1 cellular context compared by ENCODE assay signal in the genomic region with DNA sequence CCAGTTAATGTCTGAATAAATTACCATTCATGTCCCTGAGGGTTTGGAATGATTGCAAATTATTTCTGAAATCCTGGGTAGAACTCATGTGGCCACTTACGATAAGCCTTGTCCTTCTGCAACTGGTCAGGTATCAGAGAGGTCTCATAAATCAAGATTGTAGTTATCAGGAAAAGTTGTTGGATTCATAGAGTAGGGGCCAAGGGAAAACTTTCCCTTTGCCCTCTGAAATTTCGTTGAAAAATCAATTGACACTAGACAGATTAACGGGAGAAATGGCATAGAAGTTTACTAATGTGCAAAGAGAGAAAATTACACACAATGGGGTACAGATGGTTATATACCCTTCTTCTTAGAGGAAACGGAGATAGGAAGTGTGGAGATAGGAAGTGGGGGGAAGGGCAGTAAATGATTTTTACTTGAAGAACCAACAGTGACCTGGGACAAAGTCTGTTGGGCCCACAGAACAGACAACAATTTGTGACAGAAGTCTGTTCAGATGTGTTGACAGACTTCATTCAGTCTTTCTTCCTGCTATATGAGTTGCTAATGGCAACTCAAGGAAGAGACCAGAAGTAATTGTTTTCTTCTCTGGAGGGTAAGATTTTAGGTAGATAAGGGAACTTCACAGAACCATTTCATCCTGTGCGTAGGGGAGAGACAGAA.
A peak's percentile ranks its signal among the peaks of the same experiment; 100 is the strongest.
TF ChIP-seq lines count a peak whose summit lies in the region.

No MANE protein-coding gene starts in this region.

TF ChIP-seq in HepG2, 621 proteins besides CTCF, POLR2A, EP300 and RAD21 (continued from another document and continues in another):
- TF ChIP-seq PLSCR1 (CRISPR knock-in tag; IDR thresholded peaks at IDR 0.05; ENCODE audit: borderline replicate concordance) (no peak), ERF (CRISPR knock-in tag; IDR thresholded peaks at IDR 0.05) (no peak), RFX5 (IDR thresholded peaks at IDR 0.05; ENCODE audit: low read depth, low read length) (no peak), HOXD1 (CRISPR knock-in tag; IDR thresholded peaks at IDR 0.05) (no peak), PHF5A (CRISPR knock-in tag; IDR thresholded peaks at IDR 0.05; ENCODE audit: low read depth, unreplicated experiment) (no peak), GPN1 (CRISPR knock-in tag; IDR thresholded peaks at IDR 0.05; ENCODE audit: borderline replicate concordance) (no peak), XBP1 (CRISPR knock-in tag; IDR thresholded peaks at IDR 0.05) (no peak), ZNF790 (CRISPR knock-in tag; IDR thresholded peaks at IDR 0.05; ENCODE audit: borderline replicate concordance) (no peak), RFX1 (IDR thresholded peaks at IDR 0.05) (0 out of 2 replicates have a peak, but pooled peaks have one; percentile 17), XRCC5 (optimal IDR thresholded peaks at IDR 0.05; ENCODE audit: low read length) (no peak), ZFP41 (CRISPR knock-in tag; IDR thresholded peaks at IDR 0.05; ENCODE audit: borderline replicate concordance) (no peak), ZNF281 (CRISPR knock-in tag; IDR thresholded peaks at IDR 0.05; ENCODE audit: borderline replicate concordance) (peak; percentile 59; the same call in 1 of the 2 replicates), E2F5 (CRISPR knock-in tag; conservative IDR thresholded peaks at IDR 0.05) (no peak), SNAPC2 (CRISPR knock-in tag; IDR thresholded peaks at IDR 0.05) (no peak), ZNF75D (CRISPR knock-in tag; IDR thresholded peaks at IDR 0.05; ENCODE audit: borderline replicate concordance) (no peak), MED1 (CRISPR knock-in tag; IDR thresholded peaks at IDR 0.05) (no peak), REPIN1 (CRISPR knock-in tag; IDR thresholded peaks at IDR 0.05; ENCODE audit: borderline replicate concordance, low read depth) (no peak), ZKSCAN1 (IDR thresholded peaks at IDR 0.05; ENCODE audit: low read length) (no peak), SRSF9 (IDR thresholded peaks at IDR 0.05; ENCODE audit: borderline replicate concordance, insufficient read depth, low read depth, low read length, poor library complexity, severe bottlenecking) (no peak), ZNF788 (CRISPR knock-in tag; IDR thresholded peaks at IDR 0.05; ENCODE audit: borderline replicate concordance) (no peak), ZNF839 (CRISPR knock-in tag; IDR thresholded peaks at IDR 0.05; ENCODE audit: borderline replicate concordance) (no peak), ZNF749 (CRISPR knock-in tag; IDR thresholded peaks at IDR 0.05; ENCODE audit: borderline replicate concordance) (no peak), NFIC (IDR thresholded peaks at IDR 0.05; ENCODE audit: low read length) (peak; percentile 63; the same call in 1 of the 2 replicates), ASH2L (IDR thresholded peaks at IDR 0.05; ENCODE audit: insufficient read length, low read depth, low read length) (peak; percentile 65), SRSF1 (optimal IDR thresholded peaks at IDR 0.05; ENCODE audit: low read depth, low read length) (no peak), ZFAT (CRISPR knock-in tag; conservative IDR thresholded peaks at IDR 0.05) (no peak), ZNF557 (CRISPR knock-in tag; IDR thresholded peaks at IDR 0.05) (no peak), CREB1 (IDR thresholded peaks at IDR 0.05) (no peak), CREB1 (CRISPR knock-in tag; IDR thresholded peaks at IDR 0.05) (peak; percentile 36), TRIM24 (CRISPR knock-in tag; IDR thresholded peaks at IDR 0.05) (no peak), MZF1 (CRISPR knock-in tag; IDR thresholded peaks at IDR 0.05; ENCODE audit: borderline replicate concordance) (no peak), ZNF550 (CRISPR knock-in tag; IDR thresholded peaks at IDR 0.05; ENCODE audit: borderline replicate concordance) (no peak), EZH2 (conservative IDR thresholded peaks at IDR 0.05; ENCODE audit: low read depth, low read length) (no peak), NFKBIZ (CRISPR knock-in tag; IDR thresholded peaks at IDR 0.05) (no peak), ZNF207 (IDR thresholded peaks at IDR 0.05; ENCODE audit: borderline replicate concordance) (no peak), ZNF775 (CRISPR knock-in tag; IDR thresholded peaks at IDR 0.05; ENCODE audit: borderline replicate concordance) (no peak), SMAD3 (CRISPR knock-in tag; IDR thresholded peaks at IDR 0.05) (no peak), CHCHD3 (CRISPR knock-in tag; IDR thresholded peaks at IDR 0.05) (no peak), YY1 (IDR thresholded peaks at IDR 0.05; ENCODE audit: insufficient read depth, insufficient replicate concordance, low read depth, low read length) (no peak), ZNF678 (CRISPR knock-in tag; IDR thresholded peaks at IDR 0.05) (no peak), KLF12 (CRISPR knock-in tag; IDR thresholded peaks at IDR 0.05; ENCODE audit: borderline replicate concordance) (no peak), MIER2 (CRISPR knock-in tag; IDR thresholded peaks at IDR 0.05) (no peak), HINFP (CRISPR knock-in tag; IDR thresholded peaks at IDR 0.05; ENCODE audit: low read depth) (no peak), ZNF570 (CRISPR knock-in tag; IDR thresholded peaks at IDR 0.05; ENCODE audit: borderline replicate concordance) (no peak)
- TF ChIP-seq, protein P1, sequence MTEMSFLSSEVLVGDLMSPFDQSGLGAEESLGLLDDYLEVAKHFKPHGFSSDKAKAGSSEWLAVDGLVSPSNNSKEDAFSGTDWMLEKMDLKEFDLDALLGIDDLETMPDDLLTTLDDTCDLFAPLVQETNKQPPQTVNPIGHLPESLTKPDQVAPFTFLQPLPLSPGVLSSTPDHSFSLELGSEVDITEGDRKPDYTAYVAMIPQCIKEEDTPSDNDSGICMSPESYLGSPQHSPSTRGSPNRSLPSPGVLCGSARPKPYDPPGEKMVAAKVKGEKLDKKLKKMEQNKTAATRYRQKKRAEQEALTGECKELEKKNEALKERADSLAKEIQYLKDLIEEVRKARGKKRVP (CRISPR knock-in tag; IDR thresholded peaks at IDR 0.05) = no peak
- TF ChIP-seq, protein P2, sequence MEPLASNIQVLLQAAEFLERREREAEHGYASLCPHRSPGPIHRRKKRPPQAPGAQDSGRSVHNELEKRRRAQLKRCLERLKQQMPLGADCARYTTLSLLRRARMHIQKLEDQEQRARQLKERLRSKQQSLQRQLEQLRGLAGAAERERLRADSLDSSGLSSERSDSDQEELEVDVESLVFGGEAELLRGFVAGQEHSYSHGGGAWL (CRISPR knock-in tag; IDR thresholded peaks at IDR 0.05) = no peak
- TF ChIP-seq, protein P3, sequence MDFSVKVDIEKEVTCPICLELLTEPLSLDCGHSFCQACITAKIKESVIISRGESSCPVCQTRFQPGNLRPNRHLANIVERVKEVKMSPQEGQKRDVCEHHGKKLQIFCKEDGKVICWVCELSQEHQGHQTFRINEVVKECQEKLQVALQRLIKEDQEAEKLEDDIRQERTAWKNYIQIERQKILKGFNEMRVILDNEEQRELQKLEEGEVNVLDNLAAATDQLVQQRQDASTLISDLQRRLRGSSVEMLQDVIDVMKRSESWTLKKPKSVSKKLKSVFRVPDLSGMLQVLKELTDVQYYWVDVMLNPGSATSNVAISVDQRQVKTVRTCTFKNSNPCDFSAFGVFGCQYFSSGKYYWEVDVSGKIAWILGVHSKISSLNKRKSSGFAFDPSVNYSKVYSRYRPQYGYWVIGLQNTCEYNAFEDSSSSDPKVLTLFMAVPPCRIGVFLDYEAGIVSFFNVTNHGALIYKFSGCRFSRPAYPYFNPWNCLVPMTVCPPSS (IDR thresholded peaks at IDR 0.05) = no peak
- TF ChIP-seq, protein P4, sequence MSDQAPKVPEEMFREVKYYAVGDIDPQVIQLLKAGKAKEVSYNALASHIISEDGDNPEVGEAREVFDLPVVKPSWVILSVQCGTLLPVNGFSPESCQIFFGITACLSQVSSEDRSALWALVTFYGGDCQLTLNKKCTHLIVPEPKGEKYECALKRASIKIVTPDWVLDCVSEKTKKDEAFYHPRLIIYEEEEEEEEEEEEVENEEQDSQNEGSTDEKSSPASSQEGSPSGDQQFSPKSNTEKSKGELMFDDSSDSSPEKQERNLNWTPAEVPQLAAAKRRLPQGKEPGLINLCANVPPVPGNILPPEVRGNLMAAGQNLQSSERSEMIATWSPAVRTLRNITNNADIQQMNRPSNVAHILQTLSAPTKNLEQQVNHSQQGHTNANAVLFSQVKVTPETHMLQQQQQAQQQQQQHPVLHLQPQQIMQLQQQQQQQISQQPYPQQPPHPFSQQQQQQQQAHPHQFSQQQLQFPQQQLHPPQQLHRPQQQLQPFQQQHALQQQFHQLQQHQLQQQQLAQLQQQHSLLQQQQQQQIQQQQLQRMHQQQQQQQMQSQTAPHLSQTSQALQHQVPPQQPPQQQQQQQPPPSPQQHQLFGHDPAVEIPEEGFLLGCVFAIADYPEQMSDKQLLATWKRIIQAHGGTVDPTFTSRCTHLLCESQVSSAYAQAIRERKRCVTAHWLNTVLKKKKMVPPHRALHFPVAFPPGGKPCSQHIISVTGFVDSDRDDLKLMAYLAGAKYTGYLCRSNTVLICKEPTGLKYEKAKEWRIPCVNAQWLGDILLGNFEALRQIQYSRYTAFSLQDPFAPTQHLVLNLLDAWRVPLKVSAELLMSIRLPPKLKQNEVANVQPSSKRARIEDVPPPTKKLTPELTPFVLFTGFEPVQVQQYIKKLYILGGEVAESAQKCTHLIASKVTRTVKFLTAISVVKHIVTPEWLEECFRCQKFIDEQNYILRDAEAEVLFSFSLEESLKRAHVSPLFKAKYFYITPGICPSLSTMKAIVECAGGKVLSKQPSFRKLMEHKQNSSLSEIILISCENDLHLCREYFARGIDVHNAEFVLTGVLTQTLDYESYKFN (CRISPR knock-in tag; conservative IDR thresholded peaks at IDR 0.05) = peak; percentile 55
- TF ChIP-seq, protein P5, sequence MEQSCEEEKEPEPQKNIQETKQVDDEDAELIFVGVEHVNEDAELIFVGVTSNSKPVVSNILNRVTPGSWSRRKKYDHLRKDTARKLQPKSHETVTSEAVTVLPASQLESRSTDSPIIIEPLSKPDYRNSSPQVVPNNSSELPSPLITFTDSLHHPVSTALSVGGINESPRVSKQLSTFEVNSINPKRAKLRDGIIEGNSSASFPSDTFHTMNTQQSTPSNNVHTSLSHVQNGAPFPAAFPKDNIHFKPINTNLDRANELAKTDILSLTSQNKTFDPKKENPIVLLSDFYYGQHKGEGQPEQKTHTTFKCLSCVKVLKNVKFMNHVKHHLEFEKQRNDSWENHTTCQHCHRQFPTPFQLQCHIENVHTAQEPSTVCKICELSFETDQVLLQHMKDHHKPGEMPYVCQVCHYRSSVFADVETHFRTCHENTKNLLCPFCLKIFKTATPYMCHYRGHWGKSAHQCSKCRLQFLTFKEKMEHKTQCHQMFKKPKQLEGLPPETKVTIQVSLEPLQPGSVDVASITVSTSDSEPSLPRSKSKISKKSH (CRISPR knock-in tag; IDR thresholded peaks at IDR 0.05; ENCODE audit: borderline replicate concordance) = no peak
- TF ChIP-seq, protein P6, sequence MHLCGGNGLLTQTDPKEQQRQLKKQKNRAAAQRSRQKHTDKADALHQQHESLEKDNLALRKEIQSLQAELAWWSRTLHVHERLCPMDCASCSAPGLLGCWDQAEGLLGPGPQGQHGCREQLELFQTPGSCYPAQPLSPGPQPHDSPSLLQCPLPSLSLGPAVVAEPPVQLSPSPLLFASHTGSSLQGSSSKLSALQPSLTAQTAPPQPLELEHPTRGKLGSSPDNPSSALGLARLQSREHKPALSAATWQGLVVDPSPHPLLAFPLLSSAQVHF (CRISPR knock-in tag; IDR thresholded peaks at IDR 0.05) = no peak
